Comparison of ENCODE assay signal across 2 cellular contexts in genomic region chr7:108662783-108663182, GRCh38.
TF ChIP-seq lines count a peak whose summit lies in the region.

No MANE protein-coding gene starts in this region.

TF ChIP-seq in A549, 52 proteins besides CTCF, POLR2A, EP300 and RAD21 (continued from another document):
- TF ChIP-seq RARB (CRISPR knock-in tag; IDR thresholded peaks at IDR 0.05) = no peak
- no peak for TF ChIP-seq NFE2L2 (conservative IDR thresholded peaks at IDR 0.05; ENCODE audit: low read length)
- no peak for TF ChIP-seq USF2 (IDR thresholded peaks at IDR 0.05)
- TF ChIP-seq KDM5A (IDR thresholded peaks at IDR 0.05) = no peak
- no peak for TF ChIP-seq TP53 (CRISPR knock-in tag; IDR thresholded peaks at IDR 0.05)
- TF ChIP-seq, protein P1, sequence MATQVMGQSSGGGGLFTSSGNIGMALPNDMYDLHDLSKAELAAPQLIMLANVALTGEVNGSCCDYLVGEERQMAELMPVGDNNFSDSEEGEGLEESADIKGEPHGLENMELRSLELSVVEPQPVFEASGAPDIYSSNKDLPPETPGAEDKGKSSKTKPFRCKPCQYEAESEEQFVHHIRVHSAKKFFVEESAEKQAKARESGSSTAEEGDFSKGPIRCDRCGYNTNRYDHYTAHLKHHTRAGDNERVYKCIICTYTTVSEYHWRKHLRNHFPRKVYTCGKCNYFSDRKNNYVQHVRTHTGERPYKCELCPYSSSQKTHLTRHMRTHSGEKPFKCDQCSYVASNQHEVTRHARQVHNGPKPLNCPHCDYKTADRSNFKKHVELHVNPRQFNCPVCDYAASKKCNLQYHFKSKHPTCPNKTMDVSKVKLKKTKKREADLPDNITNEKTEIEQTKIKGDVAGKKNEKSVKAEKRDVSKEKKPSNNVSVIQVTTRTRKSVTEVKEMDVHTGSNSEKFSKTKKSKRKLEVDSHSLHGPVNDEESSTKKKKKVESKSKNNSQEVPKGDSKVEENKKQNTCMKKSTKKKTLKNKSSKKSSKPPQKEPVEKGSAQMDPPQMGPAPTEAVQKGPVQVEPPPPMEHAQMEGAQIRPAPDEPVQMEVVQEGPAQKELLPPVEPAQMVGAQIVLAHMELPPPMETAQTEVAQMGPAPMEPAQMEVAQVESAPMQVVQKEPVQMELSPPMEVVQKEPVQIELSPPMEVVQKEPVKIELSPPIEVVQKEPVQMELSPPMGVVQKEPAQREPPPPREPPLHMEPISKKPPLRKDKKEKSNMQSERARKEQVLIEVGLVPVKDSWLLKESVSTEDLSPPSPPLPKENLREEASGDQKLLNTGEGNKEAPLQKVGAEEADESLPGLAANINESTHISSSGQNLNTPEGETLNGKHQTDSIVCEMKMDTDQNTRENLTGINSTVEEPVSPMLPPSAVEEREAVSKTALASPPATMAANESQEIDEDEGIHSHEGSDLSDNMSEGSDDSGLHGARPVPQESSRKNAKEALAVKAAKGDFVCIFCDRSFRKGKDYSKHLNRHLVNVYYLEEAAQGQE (IDR thresholded peaks at IDR 0.05) = no peak
- no peak for TF ChIP-seq MYC (IDR thresholded peaks at IDR 0.05; ENCODE audit: borderline replicate concordance, low read length)
- TF ChIP-seq RFX5 (IDR thresholded peaks at IDR 0.05) = no peak

TF ChIP-seq in K562, 482 proteins besides CTCF, POLR2A, EP300 and RAD21 (continued from another document):
- TF ChIP-seq ATF3 (IDR thresholded peaks at IDR 0.05) (peak; percentile 49; the same call in 1 of the 2 replicates), ATF3 (CRISPR knock-in tag; conservative IDR thresholded peaks at IDR 0.05) (no peak)
